In genomic region chr7:8781166-8781565, GRCh38 we compare ENCODE assay signal across 26 cellular contexts.
"Had no signal": no experiment of that assay in that cellular context is flagged by ENCODE, and none has a peak within 500 bp of the region (broad histone marks: within the 10 kb centered on the region; RNA-seq: fewer than 3 reads in every experiment).

No MANE protein-coding gene starts in this region.

- H3K36me3 ChIP-seq: breast epithelium had no signal

- H3K27me3 ChIP-seq: breast epithelium had no signal

- ATAC-seq: activated CD8-positive, alpha-beta memory T cell treated with anti-CD3 and anti-CD28 coated beads, Interleukin-2, amount 10 ng/mL, durations not matched to agents 7 days and 5 days; Panc1; Right ventricle myocardium inferior; T-cell had no signal

- H3K4me3 ChIP-seq: breast epithelium, SK-N-MC had no signal

- H3K4me1 ChIP-seq: breast epithelium had no signal

- DNase-seq: activated B cell treated with CpG ODN at 0.5 μM for 24 hours; activated CD4-positive, alpha-beta T cell treated with anti-CD3 and anti-CD28 coated beads for 48 hours; activated CD4-positive, alpha-beta T cell treated with anti-CD3 and anti-CD28 coated beads, Interleukin-2, amount 50 U/mL, for 4 hours; activated CD8-positive, alpha-beta memory T cell treated with anti-CD3 and anti-CD28 coated beads, Interleukin-2, amount 10 ng/mL, durations not matched to agents 7 days and 5 days; activated effector memory CD4-positive, alpha-beta T cell treated with Interleukin-2 at 50 U/mL for 16 hours; activated naive CD4-positive, alpha-beta T cell; activated T-cell treated with anti-CD3 and anti-CD28 coated beads, Interleukin-2, amount 50 U/mL, for 24 hours; aorta; caudate nucleus; cortex of kidney; KG1; NCI-H1048; NCI-H1417 treated with DMSO at 0.1 percent for 48 hours; NCI-H1694; NCI-H2029; NCI-H2107; NCI-H510A; NCI-H526 treated with DMSO at 0.1 percent for 48 hours; RPMI8226; T-cell; T-helper 2 cell; T1000 had no signal

- H3K9me3 ChIP-seq: breast epithelium had no signal

- H3K27ac ChIP-seq: breast epithelium, SK-N-MC had no signal
